Comparison of ENCODE assay signal across 1 cellular context in the genomic region with DNA sequence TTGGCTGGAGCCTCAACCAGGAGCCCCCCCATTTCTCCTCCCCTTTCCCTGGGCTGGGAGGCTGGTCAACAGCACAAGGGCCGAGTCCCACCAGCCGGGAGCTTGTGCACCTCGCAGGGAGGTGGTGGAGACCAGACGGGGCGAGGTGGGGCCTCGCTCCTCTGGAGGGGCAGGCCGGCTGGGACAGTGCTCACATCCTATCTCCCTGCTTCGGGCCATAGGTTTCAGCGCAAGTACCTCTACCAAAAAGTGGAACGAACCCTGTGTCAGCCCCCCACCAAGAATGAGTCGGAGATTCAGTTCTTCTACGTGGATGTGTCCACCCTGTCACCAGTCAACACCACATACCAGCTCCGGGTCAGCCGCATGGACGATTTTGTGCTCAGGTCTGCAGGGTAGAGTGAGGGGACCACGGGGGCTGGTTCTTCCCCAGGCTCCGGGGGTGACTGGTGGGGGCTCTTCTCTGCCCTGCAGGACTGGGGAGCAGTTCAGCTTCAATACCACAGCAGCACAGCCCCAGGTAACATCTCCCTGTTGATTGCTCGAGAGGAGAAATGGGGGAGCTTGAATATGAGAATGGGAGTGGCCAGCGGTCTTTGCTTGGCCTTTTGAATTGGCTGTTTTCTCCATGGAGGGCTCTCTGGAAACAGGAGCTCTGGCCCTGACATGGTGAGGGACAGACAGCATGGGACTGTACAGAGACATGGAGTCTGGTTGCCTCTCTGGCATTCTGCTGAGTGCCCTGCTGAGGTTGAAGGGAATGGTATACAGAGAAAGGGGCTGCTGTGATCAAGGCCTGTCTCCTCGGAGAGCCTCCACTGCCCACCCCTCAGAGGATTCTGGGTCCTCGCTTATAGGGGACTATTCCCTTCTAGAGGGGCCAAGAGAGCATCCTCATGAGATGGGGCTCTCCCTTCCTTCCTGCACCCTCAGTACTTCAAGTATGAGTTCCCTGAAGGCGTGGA.
TF ChIP-seq lines count a peak whose summit lies in the region.

No MANE protein-coding gene starts in this region.

TF ChIP-seq in HepG2, 621 proteins besides CTCF, POLR2A, EP300 and RAD21:
- TF ChIP-seq, protein P1, sequence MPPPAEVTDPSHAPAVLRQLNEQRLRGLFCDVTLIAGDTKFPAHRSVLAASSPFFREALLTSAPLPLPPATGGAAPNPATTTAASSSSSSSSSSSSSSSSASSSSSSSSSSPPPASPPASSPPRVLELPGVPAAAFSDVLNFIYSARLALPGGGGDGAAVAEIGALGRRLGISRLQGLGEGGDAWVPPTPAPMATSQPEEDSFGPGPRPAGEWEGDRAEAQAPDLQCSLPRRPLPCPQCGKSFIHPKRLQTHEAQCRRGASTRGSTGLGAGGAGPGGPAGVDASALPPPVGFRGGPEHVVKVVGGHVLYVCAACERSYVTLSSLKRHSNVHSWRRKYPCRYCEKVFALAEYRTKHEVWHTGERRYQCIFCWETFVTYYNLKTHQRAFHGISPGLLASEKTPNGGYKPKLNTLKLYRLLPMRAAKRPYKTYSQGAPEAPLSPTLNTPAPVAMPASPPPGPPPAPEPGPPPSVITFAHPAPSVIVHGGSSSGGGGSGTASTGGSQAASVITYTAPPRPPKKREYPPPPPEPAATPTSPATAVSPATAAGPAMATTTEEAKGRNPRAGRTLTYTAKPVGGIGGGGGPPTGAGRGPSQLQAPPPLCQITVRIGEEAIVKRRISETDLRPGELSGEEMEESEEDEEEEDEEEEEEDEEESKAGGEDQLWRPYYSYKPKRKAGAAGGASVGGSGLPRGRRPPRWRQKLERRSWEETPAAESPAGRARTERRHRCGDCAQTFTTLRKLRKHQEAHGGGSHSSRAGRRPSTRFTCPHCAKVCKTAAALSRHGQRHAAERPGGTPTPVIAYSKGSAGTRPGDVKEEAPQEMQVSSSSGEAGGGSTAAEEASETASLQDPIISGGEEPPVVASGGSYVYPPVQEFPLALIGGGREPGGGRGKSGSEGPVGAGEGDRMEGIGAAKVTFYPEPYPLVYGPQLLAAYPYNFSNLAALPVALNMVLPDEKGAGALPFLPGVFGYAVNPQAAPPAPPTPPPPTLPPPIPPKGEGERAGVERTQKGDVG (CRISPR knock-in tag; IDR thresholded peaks at IDR 0.05; ENCODE audit: borderline replicate concordance): 0 out of 2 replicates have a peak, but pooled peaks have one; percentile 8
- no peak for TF ChIP-seq TARDBP (CRISPR knock-in tag; IDR thresholded peaks at IDR 0.05)
- no peak for TF ChIP-seq NFIB (CRISPR knock-in tag; IDR thresholded peaks at IDR 0.05; ENCODE audit: borderline replicate concordance)
- no peak for TF ChIP-seq ZNF569 (CRISPR knock-in tag; IDR thresholded peaks at IDR 0.05; ENCODE audit: borderline replicate concordance)
- no peak for TF ChIP-seq ZNF788 (CRISPR knock-in tag; IDR thresholded peaks at IDR 0.05; ENCODE audit: borderline replicate concordance)
TF ChIP-seq in HepG2: peak in this region for 1.
